10 cellular contexts compared by ENCODE assay signal in genomic region chr2:128314348-128315121, GRCh38. TPM values are rescaled to one million over a fixed set of nuclear protein-coding genes. Genes with fewer than 3 reads are reported as not detected.
DNase-seq lines count a peak whose midpoint lies in the region; ATAC-seq and TF ChIP-seq lines count a peak whose summit lies in the region.
"Had no signal": no experiment of that assay in that cellular context is flagged by ENCODE, and none has a peak within 500 bp of the region (broad histone marks: within the 10 kb centered on the region; RNA-seq: fewer than 3 reads in every experiment).

No MANE protein-coding gene starts in this region.

- H3K4me1 Mint-ChIP-seq in WTC11 (peaks cover 46% of the 10 kb centered on the region), osteocyte (ENCODE audit: unreplicated experiment) (peaks cover 56% of the 10 kb centered on the region)

- DNase-seq in G401 (ENCODE audit: low spot score) (peak; percentile 55), WTC11 (ENCODE audit: low spot score) (no peak), fibroblast of gingiva (ENCODE audit: low read depth) (peak; percentile 3), osteocyte (ENCODE audit: extremely low spot score, unreplicated experiment) (peak; percentile 77), COR-L47 (lab: John Stamatoyannopoulos, UW) (no peak), OCI-M2 (lab: John Stamatoyannopoulos, UW; ENCODE audit: unreplicated experiment) (no peak), NK-92 (lab: John Stamatoyannopoulos, UW; ENCODE audit: unreplicated experiment) (no peak), middle frontal gyrus (ENCODE audit: extremely low spot score, low spot score) (no peak)
- DNase-seq: effector CD4-positive, alpha-beta T cell; GF-D8 had no signal

- H3K9me3 Mint-ChIP-seq in WTC11 (no peaks in the 10 kb centered on the region), osteocyte (ENCODE audit: unreplicated experiment) (no peaks in the 10 kb centered on the region)

- POLR2A ChIA-PET in WTC11 (lab: Charles Lee) = no interaction called here

- 0 out of 2 replicates have a peak, but pooled peaks cover 5% of the 10 kb centered on the region for H3K36me3 Mint-ChIP-seq in WTC11
- H3K36me3 Mint-ChIP-seq in osteocyte (ENCODE audit: unreplicated experiment) = peaks cover 7% of the 10 kb centered on the region

- H3K27me3 Mint-ChIP-seq in WTC11 (ENCODE audit: low read depth) (peaks cover 2% of the 10 kb centered on the region; the same call in 1 of the 2 replicates), osteocyte (ENCODE audit: unreplicated experiment) (no peaks in the 10 kb centered on the region)

- no peak for TF ChIP-seq CTCF in WTC11 (IDR thresholded peaks at IDR 0.05)
- TF ChIP-seq CTCF in osteocyte (IDR thresholded peaks at IDR 0.05) = no peak

- H3K27ac Mint-ChIP-seq in WTC11 = no peak overlapping the region
- no peak overlapping the region for H3K27ac Mint-ChIP-seq in osteocyte (ENCODE audit: unreplicated experiment)

- no peak for ATAC-seq in WTC11

- CTCF ChIA-PET in WTC11 (lab: Charles Lee) = interaction anchor here (0.6 kb wide), 1 partner anchor 36 kb away, joined by 4 read pairs; no protein-coding TSS in a partner anchor

- H3K4me3 Mint-ChIP-seq in WTC11 (peak overlapping the region; percentile 51; the same call in 1 of the 2 replicates), osteocyte (ENCODE audit: unreplicated experiment) (no peak overlapping the region)

- in situ Hi-C loops in G401 (cut with HindIII; ENCODE audit: low sequenced_read_pairs) = no loop called here

TF ChIP-seq in WTC11, 78 proteins besides CTCF, POLR2A, EP300 and RAD21:
- no peak for TF ChIP-seq ZNF263 (CRISPR knock-in tag; IDR thresholded peaks at IDR 0.05; ENCODE audit: low read depth)
- no peak for TF ChIP-seq NFATC4 (CRISPR knock-in tag; IDR thresholded peaks at IDR 0.05)

RNA-seq across cellular contexts. Expression of gene HS6ST1, which starts 4.1 kb away (rescaled TPM):
- 45.2 and 45.4 TPM in 2 replicates for total RNA-seq in G401 (2014; rRNA removed; shearing (Covaris generic))
- 50.3 to 55.5 TPM (median 55.1 TPM) in 3 replicates for total RNA-seq in WTC11 (2021)
- 42.6 and 43.0 TPM in 2 replicates for total RNA-seq in osteocyte

Comparison
In these comparisons a context has a peak if more than half of its experiments do, and no peak if none do; other contexts are left out.
1. DNase-seq: peak in G401 (single experiment), fibroblast of gingiva (single experiment) and osteocyte (single experiment); none in WTC11 (single experiment), COR-L47 (single experiment), OCI-M2 (single experiment), NK-92 (single experiment) and middle frontal gyrus (single experiment).